ENCODE assay signal across 10 cellular contexts in genomic region chr15:63938486-63939061, GRCh38.
A peak's percentile ranks its signal among the peaks of the same experiment; 100 is the strongest.
DNase-seq lines count a peak whose midpoint lies in the region; ATAC-seq and TF ChIP-seq lines count a peak whose summit lies in the region.
"Had no signal": no experiment of that assay in that cellular context is flagged by ENCODE, and none has a peak within 500 bp of the region (broad histone marks: within the 10 kb centered on the region; RNA-seq: fewer than 3 reads in every experiment).

No MANE protein-coding gene starts in this region.

- H2BK12ac ChIP-seq in mesenchymal stem cell (ENCODE audit: low read length in 2 of 2), result peak overlapping the region in 1 of 2 experiments; percentile 59

- intact Hi-C loops in activated CD8-positive, alpha-beta T cell treated with anti-CD3 and anti-CD28 coated beads for 36 hours (cut with micrococcal nuclease), result no loop called here
- intact Hi-C loops in thyroid gland (cut with DNase I), result no loop called here

- CTCF ChIA-PET in activated CD8-positive, alpha-beta T cell treated with anti-CD3 and anti-CD28 coated beads for 36 hours (lab: Charles Lee), result interaction anchor here (1.0 kb wide), 1 partner anchor 72 kb away, joined by 4 read pairs; no protein-coding TSS in a partner anchor

- H3K4me3 Mint-ChIP-seq in activated CD8-positive, alpha-beta T cell treated with anti-CD3 and anti-CD28 coated beads for 36 hours, result no peak overlapping the region
- H3K4me3 Mint-ChIP-seq: neural progenitor cell had no signal

- peak overlapping the region; percentile 8 for H4K91ac ChIP-seq in mesenchymal stem cell (ENCODE audit: low read length)

- H3K9ac ChIP-seq in mesenchymal stem cell (ENCODE audit: low read length), result no peak overlapping the region
- H3K9ac ChIP-seq: neural progenitor cell had no signal

- H4K8ac ChIP-seq in mesenchymal stem cell (ENCODE audit: low read length), result no peak overlapping the region

- H2AK5ac ChIP-seq in mesenchymal stem cell (ENCODE audit: low read length, severe bottlenecking), result no peak overlapping the region

- POLR2A ChIA-PET in activated CD8-positive, alpha-beta T cell treated with anti-CD3 and anti-CD28 coated beads for 36 hours (lab: Charles Lee), result interaction anchor here (0.6 to 0.9 kb wide), 2 partner anchors 124 to 133 kb away, joined by 3 to 4 read pairs; no protein-coding TSS in a partner anchor

- ATAC-seq in activated CD8-positive, alpha-beta T cell treated with anti-CD3 and anti-CD28 coated beads for 36 hours, result peak; percentile 79

- TF ChIP-seq POLR2A in thyroid gland (IDR thresholded peaks at IDR 0.05), result peak in 1 of 2 donors; percentile 41

- peaks cover 32% of the 10 kb centered on the region for H3K4me1 Mint-ChIP-seq in activated CD8-positive, alpha-beta T cell treated with anti-CD3 and anti-CD28 coated beads for 36 hours (ENCODE audit: low read depth)

- no peak overlapping the region for H2AFZ ChIP-seq in mesenchymal stem cell (ENCODE audit: low read depth, low read length)
- H2AFZ ChIP-seq: neural progenitor cell had no signal

- H3K14ac ChIP-seq in mesenchymal stem cell (ENCODE audit: low read length in 2 of 2), result no peak overlapping the region

- no peaks in the 10 kb centered on the region for H3K79me1 ChIP-seq in mesenchymal stem cell (replicated peaks; ENCODE audit: low read length, poor library complexity, severe bottlenecking)

- H3K27me3 ChIP-seq in mesenchymal stem cell (ENCODE audit: control insufficient read depth in 1 of 2, insufficient read depth in 1 of 2, low read length in 2 of 2) (no peaks in the 10 kb centered on the region), thyroid gland (no peaks in the 10 kb centered on the region)
- H3K27me3 ChIP-seq: neural progenitor cell had no signal

- H3K18ac ChIP-seq in mesenchymal stem cell (ENCODE audit: low read depth in 1 of 2, low read length in 2 of 2), result peak overlapping the region in 1 of 2 experiments; percentile 18

- H3K36me3 ChIP-seq in mesenchymal stem cell (ENCODE audit: control insufficient read depth in 1 of 2, insufficient read depth in 2 of 2, low read depth in 1 of 2, low read length in 2 of 2) (no peaks in the 10 kb centered on the region), thyroid gland (no peaks in the 10 kb centered on the region)
- H3K36me3 ChIP-seq: neural progenitor cell had no signal

- no peak overlapping the region for H2BK5ac ChIP-seq in mesenchymal stem cell (ENCODE audit: low read depth, low read length, poor library complexity, severe bottlenecking)

- DNase-seq in activated naive CD4-positive, alpha-beta T cell treated with Interleukin-2 at 50 U/mL for 16 hours, result peak; percentile 13
- DNase-seq in activated naive CD4-positive, alpha-beta T cell (lab: John Stamatoyannopoulos, UW), result no peak
- peak; percentile 61 for DNase-seq in activated CD8-positive, alpha-beta T cell treated with anti-CD3 and anti-CD28 coated beads for 36 hours
- DNase-seq in mesenchymal stem cell (no peak), thyroid gland (peak; percentile 74 to 84), NCI-H748 treated with DMSO at 0.1 percent for 48 hours (lab: John Stamatoyannopoulos, UW) (no peak), NCI-H446 treated with DMSO at 0.1 percent for 48 hours (lab: John Stamatoyannopoulos, UW) (no peak), GM10266 (ENCODE audit: extremely low spot score) (no peak)
- DNase-seq: MM.1S had no signal

- no peak overlapping the region for H3K4ac ChIP-seq in mesenchymal stem cell (ENCODE audit: low read depth in 1 of 2, low read length in 2 of 2)

- TF ChIP-seq CTCF in activated CD8-positive, alpha-beta T cell treated with anti-CD3 and anti-CD28 coated beads for 36 hours (IDR thresholded peaks at IDR 0.05), result no peak
- TF ChIP-seq CTCF in thyroid gland (IDR thresholded peaks at IDR 0.05), result no peak
- TF ChIP-seq CTCF in GM10266 (IDR thresholded peaks at IDR 0.05; ENCODE audit: control insufficient read depth, insufficient read depth, low read depth, missing control alignments), result no peak

- H3K27ac ChIP-seq in mesenchymal stem cell (ENCODE audit: low read length, poor library complexity, severe bottlenecking), result no peak overlapping the region
- H3K27ac ChIP-seq in thyroid gland, result peak overlapping the region; percentile 90 to 98 (median 95)
- H3K27ac ChIP-seq: neural progenitor cell had no signal

- no peaks in the 10 kb centered on the region for H3K36me3 Mint-ChIP-seq in activated CD8-positive, alpha-beta T cell treated with anti-CD3 and anti-CD28 coated beads for 36 hours (ENCODE audit: low read depth)
- H3K36me3 Mint-ChIP-seq: neural progenitor cell had no signal

- peaks cover 14% of the 10 kb centered on the region for H3K4me1 ChIP-seq in mesenchymal stem cell (ENCODE audit: control insufficient read depth, insufficient read depth, low read depth, low read length)
- H3K4me1 ChIP-seq in thyroid gland, result peaks cover 54 to 56% of the 10 kb centered on the region in 2 donors
- H3K4me1 ChIP-seq: neural progenitor cell had no signal

- H3K9me3 Mint-ChIP-seq in activated CD8-positive, alpha-beta T cell treated with anti-CD3 and anti-CD28 coated beads for 36 hours, result peaks cover 2% of the 10 kb centered on the region
- H3K9me3 Mint-ChIP-seq: neural progenitor cell had no signal

- H2BK15ac ChIP-seq in mesenchymal stem cell (ENCODE audit: low read depth, poor library complexity, severe bottlenecking), result peak overlapping the region; percentile 63

- H3K27me3 Mint-ChIP-seq in activated CD8-positive, alpha-beta T cell treated with anti-CD3 and anti-CD28 coated beads for 36 hours, result no peaks in the 10 kb centered on the region

- H3K4me2 ChIP-seq in mesenchymal stem cell (ENCODE audit: low read length, poor library complexity, severe bottlenecking), result no peak overlapping the region
- H3K4me2 ChIP-seq: neural progenitor cell had no signal

- H3K23ac ChIP-seq in mesenchymal stem cell (ENCODE audit: low read length in 2 of 2), result no peak overlapping the region

- peak overlapping the region; percentile 89 for H3K27ac Mint-ChIP-seq in activated CD8-positive, alpha-beta T cell treated with anti-CD3 and anti-CD28 coated beads for 36 hours
- H3K27ac Mint-ChIP-seq: neural progenitor cell had no signal

- 94% methylated on average over 5 of the region's 6 CpGs for WGBS in mesenchymal stem cell
- WGBS in thyroid gland, 2 donors, result 49 to 55% methylated on average over 6 of the region's 6 CpGs

- H3K4me3 ChIP-seq in mesenchymal stem cell (ENCODE audit: insufficient read depth in 1 of 2, low read depth in 1 of 2, low read length in 2 of 2) (no peak overlapping the region), thyroid gland (replicated peaks in 1 of 3) (no peak overlapping the region)
- H3K4me3 ChIP-seq: neural progenitor cell had no signal

- no peaks in the 10 kb centered on the region for H3K9me3 ChIP-seq in mesenchymal stem cell (ENCODE audit: control insufficient read depth, low read length)
- H3K9me3 ChIP-seq in thyroid gland, result no peaks in the 10 kb centered on the region

- H2BK120ac ChIP-seq in mesenchymal stem cell (ENCODE audit: low read depth, low read length), result no peak overlapping the region

Comparison
In these comparisons a context has a peak if more than half of its experiments do, and no peak if none do; other contexts are left out.
1. DNase-seq: peak in activated naive CD4-positive, alpha-beta T cell treated with Interleukin-2 at 50 U/mL for 16 hours (single experiment), activated CD8-positive, alpha-beta T cell treated with anti-CD3 and anti-CD28 coated beads for 36 hours (single experiment) and thyroid gland (2 of 2); none in activated naive CD4-positive, alpha-beta T cell (0 of 4), mesenchymal stem cell (single experiment), NCI-H748 treated with DMSO at 0.1 percent for 48 hours (single experiment), NCI-H446 treated with DMSO at 0.1 percent for 48 hours (single experiment) and GM10266 (single experiment).